Comparison of ENCODE assay signal across 25 cellular contexts in genomic region chrX:115460565-115460888, GRCh38.
DNase-seq lines count a peak whose midpoint lies in the region; ATAC-seq and TF ChIP-seq lines count a peak whose summit lies in the region.
"Had no signal": no experiment of that assay in that cellular context is flagged by ENCODE, and none has a peak within 500 bp of the region (broad histone marks: within the 10 kb centered on the region; RNA-seq: fewer than 3 reads in every experiment).

No MANE protein-coding gene starts in this region.

- TF ChIP-seq POLR2A in spleen (IDR thresholded peaks at IDR 0.05) = no peak

- no peak overlapping the region for H3K4me3 Mint-ChIP-seq in MCF 10A (ENCODE audit: unreplicated experiment)
- no peak overlapping the region for H3K4me3 Mint-ChIP-seq in stimulated activated naive B cell treated with anti-CD40 and anti-IgM and Interleukin-4, amounts not matched to agents 10 μg/mL and 1 μg/mL and 100 μg/mL, for 72 hours
- H3K4me3 Mint-ChIP-seq: activated naive CD4-positive, alpha-beta T cell treated with anti-CD3 and anti-CD28 coated beads, Interleukin-2, amount 10 ng/mL, durations not matched to agents 7 days and 5 days; brain; dendritic cell treated with granulocyte-macrophage colony-stimulating factor and Interleukin-4, amounts not matched to agents 40 ng/mL and 50 ng/mL, for 4 days; stimulated activated naive CD8-positive, alpha-beta T cell treated with anti-CD3 and anti-CD28 coated beads, Interleukin-15, Interleukin-2, amounts not matched to agents 100 ng/mL and 50 ng/mL, for 24 hours; T-helper 17 cell had no signal

- peaks cover 10% of the 10 kb centered on the region for H3K27me3 ChIP-seq in mammary epithelial cell (ENCODE audit: insufficient read depth, low read length)
- H3K27me3 ChIP-seq in spleen (replicated peaks in 1 of 7) = peaks cover 0 to 9% (median 0%) of the 10 kb centered on the region in 7 donors
- H3K27me3 ChIP-seq: ovary, sigmoid colon, upper lobe of left lung had no signal

- no peak overlapping the region for H3K27ac Mint-ChIP-seq in MCF 10A (ENCODE audit: low read depth, unreplicated experiment)
- no peak overlapping the region for H3K27ac Mint-ChIP-seq in stimulated activated naive B cell treated with anti-CD40 and anti-IgM and Interleukin-4, amounts not matched to agents 10 μg/mL and 1 μg/mL and 100 μg/mL, for 72 hours
- H3K27ac Mint-ChIP-seq: activated naive CD4-positive, alpha-beta T cell treated with anti-CD3 and anti-CD28 coated beads, Interleukin-2, amount 10 ng/mL, durations not matched to agents 7 days and 5 days; dendritic cell treated with granulocyte-macrophage colony-stimulating factor and Interleukin-4, amounts not matched to agents 40 ng/mL and 50 ng/mL, for 4 days; stimulated activated naive CD8-positive, alpha-beta T cell treated with anti-CD3 and anti-CD28 coated beads, Interleukin-15, Interleukin-2, amounts not matched to agents 100 ng/mL and 50 ng/mL, for 24 hours; T-helper 17 cell had no signal

- no peak for TF ChIP-seq CTCF in mammary epithelial cell (conservative IDR thresholded peaks at IDR 0.05 in 1 of 2, IDR thresholded peaks at IDR 0.05 in 1 of 2; ENCODE audit: extremely low read depth in 1 of 2, insufficient read depth in 1 of 2, low read depth in 1 of 2, low read length in 2 of 2)
- no peak for TF ChIP-seq CTCF in MCF 10A (IDR thresholded peaks at IDR 0.05; ENCODE audit: unreplicated experiment)
- no peak for TF ChIP-seq CTCF in spleen (IDR thresholded peaks at IDR 0.05 in 8 of 11, conservative IDR thresholded peaks at IDR 0.05 in 3 of 11)

- WGBS in mammary epithelial cell (ENCODE audit: low coverage, missing lambda C conversion rate) = 9% methylated on average over 2 of the region's 2 CpGs
- WGBS in spleen, 5 donors = 53 to 67% (median 61%) methylated on average over 2 of the region's 2 CpGs

- no peak for ATAC-seq in GM21717 (IDR thresholded peaks at IDR 0.05; ENCODE audit: unreplicated experiment)
- no peak for ATAC-seq in stimulated activated naive B cell treated with anti-CD40 and anti-IgM and Interleukin-4, amounts not matched to agents 10 μg/mL and 1 μg/mL and 100 μg/mL, for 72 hours (replicated peaks)
- ATAC-seq: T-helper 17 cell had no signal

- no peaks in the 10 kb centered on the region for H3K4me1 Mint-ChIP-seq in MCF 10A (ENCODE audit: insufficient read depth, unreplicated experiment)
- no peaks in the 10 kb centered on the region for H3K4me1 Mint-ChIP-seq in stimulated activated naive B cell treated with anti-CD40 and anti-IgM and Interleukin-4, amounts not matched to agents 10 μg/mL and 1 μg/mL and 100 μg/mL, for 72 hours
- H3K4me1 Mint-ChIP-seq: activated naive CD4-positive, alpha-beta T cell treated with anti-CD3 and anti-CD28 coated beads, Interleukin-2, amount 10 ng/mL, durations not matched to agents 7 days and 5 days; T-helper 17 cell had no signal

- H3K4me3 ChIP-seq in mammary epithelial cell (replicated peaks in 1 of 3; ENCODE audit: insufficient read depth in 1 of 3, low read depth in 2 of 3, low read length in 3 of 3) = no peak overlapping the region
- no peak overlapping the region for H3K4me3 ChIP-seq in spleen
- H3K4me3 ChIP-seq: lung, ovary, sigmoid colon, upper lobe of left lung had no signal

- H3K4me2 ChIP-seq in mammary epithelial cell (ENCODE audit: insufficient read depth, low read depth, low read length) = no peak overlapping the region

- H3K27ac ChIP-seq in mammary epithelial cell (ENCODE audit: insufficient read depth, low read depth, low read length) = no peak overlapping the region
- H3K27ac ChIP-seq in spleen = peak overlapping the region in 7 of 8 donors; percentile 4 to 51 (median 24)
- H3K27ac ChIP-seq: 22Rv1, C4-2B, ovary, upper lobe of left lung, WERI-Rb-1 had no signal

- BruUV-seq in mammary epithelial cell (replicated peaks; lab: Mats Ljungman, UMichigan) (no TSS peak), MCF 10A (replicated peaks; lab: Mats Ljungman, UMichigan) (no TSS peak)

- H3K36me3 ChIP-seq in mammary epithelial cell (ENCODE audit: insufficient read depth, low read length) (no peaks in the 10 kb centered on the region), spleen (no peaks in the 10 kb centered on the region)
- H3K36me3 ChIP-seq: ovary, sigmoid colon, upper lobe of left lung, WERI-Rb-1 had no signal

- H3K9me3 ChIP-seq in mammary epithelial cell (replicated peaks; ENCODE audit: insufficient read depth, low read length) (no peaks in the 10 kb centered on the region), spleen (no peaks in the 10 kb centered on the region)
- H3K9me3 ChIP-seq: ovary, sigmoid colon, upper lobe of left lung had no signal

- H3K4me1 ChIP-seq in mammary epithelial cell (ENCODE audit: insufficient read depth, low read length) = no peaks in the 10 kb centered on the region
- H3K4me1 ChIP-seq in spleen = no peaks in the 10 kb centered on the region

- no peak overlapping the region for H3K9ac ChIP-seq in mammary epithelial cell (ENCODE audit: insufficient read depth, low read length)

- DNase-seq in mammary epithelial cell (peak; percentile 1), MCF 10A (ENCODE audit: unreplicated experiment) (no peak), astrocyte of the hippocampus (ENCODE audit: low read depth, low spot score) (peak; percentile 34), fibroblast of the conjunctiva (ENCODE audit: low read depth) (peak; percentile 14), spleen (no peak)
- no peak for DNase-seq in activated CD8-positive, alpha-beta memory T cell treated with anti-CD3 and anti-CD28 coated beads for 24 hours
- no peak for DNase-seq in stimulated activated naive B cell treated with anti-CD40 and anti-IgM and Interleukin-4, amounts not matched to agents 10 μg/mL and 1 μg/mL and 100 μg/mL, for 72 hours
- DNase-seq: activated CD4-positive, alpha-beta T cell treated with anti-CD3 and anti-CD28 coated beads, Interleukin-2, amount 50 U/mL, for 4 hours; activated naive CD4-positive, alpha-beta T cell treated with anti-CD3 and anti-CD28 coated beads, Interleukin-2, amount 10 ng/mL, durations not matched to agents 7 days and 5 days; activated T-cell treated with anti-CD3 and anti-CD28 coated beads for 4 hours; NCI-H1092 treated with DMSO at 0.1 percent for 48 hours; NCI-H69; ovary; SIG-M5; sigmoid colon; T-helper 17 cell; upper lobe of left lung; WERI-Rb-1 had no signal

- in situ Hi-C loops in mammary epithelial cell (cut with MboI; ENCODE audit: low sequenced_read_pairs in 2 of 2) = no loop called here

- H3K9me3 Mint-ChIP-seq in MCF 10A (ENCODE audit: unreplicated experiment) = no peaks in the 10 kb centered on the region
- H3K9me3 Mint-ChIP-seq in stimulated activated naive B cell treated with anti-CD40 and anti-IgM and Interleukin-4, amounts not matched to agents 10 μg/mL and 1 μg/mL and 100 μg/mL, for 72 hours = peaks cover 0 to 2% of the 10 kb centered on the region in 2 donors
- H3K9me3 Mint-ChIP-seq: dendritic cell treated with granulocyte-macrophage colony-stimulating factor and Interleukin-4, amounts not matched to agents 40 ng/mL and 50 ng/mL, for 4 days; stimulated activated naive CD8-positive, alpha-beta T cell treated with anti-CD3 and anti-CD28 coated beads, Interleukin-15, Interleukin-2, amounts not matched to agents 100 ng/mL and 50 ng/mL, for 24 hours had no signal

- intact Hi-C loops in mammary epithelial cell (cut with micrococcal nuclease) (no loop called here), MCF 10A (cut with micrococcal nuclease) (loop anchor here (10.0 kb wide), 1 partner anchor 64 kb away; no protein-coding TSS in a partner anchor), spleen (cut with DNase I; ENCODE audit: low total_unique reads) (no loop called here)

- no peaks in the 10 kb centered on the region for H3K36me3 Mint-ChIP-seq in MCF 10A (ENCODE audit: insufficient read depth, unreplicated experiment)
- H3K36me3 Mint-ChIP-seq in stimulated activated naive B cell treated with anti-CD40 and anti-IgM and Interleukin-4, amounts not matched to agents 10 μg/mL and 1 μg/mL and 100 μg/mL, for 72 hours = no peaks in the 10 kb centered on the region
- H3K36me3 Mint-ChIP-seq: activated naive CD4-positive, alpha-beta T cell treated with anti-CD3 and anti-CD28 coated beads, Interleukin-2, amount 10 ng/mL, durations not matched to agents 7 days and 5 days; brain had no signal

- CTCF ChIA-PET in mammary epithelial cell (lab: Charles Lee; ENCODE audit: low non-redundant PET) = no interaction called here
- CTCF ChIA-PET in MCF 10A (lab: Yijun Ruan, JAX) = interaction anchor here (1.1 kb wide), 1 partner anchor 13 kb away, joined by 3 read pairs; no protein-coding TSS in a partner anchor

- peaks cover 56% of the 10 kb centered on the region for H3K27me3 Mint-ChIP-seq in MCF 10A (ENCODE audit: insufficient read depth, unreplicated experiment)
- H3K27me3 Mint-ChIP-seq in stimulated activated naive B cell treated with anti-CD40 and anti-IgM and Interleukin-4, amounts not matched to agents 10 μg/mL and 1 μg/mL and 100 μg/mL, for 72 hours = no peaks in the 10 kb centered on the region
- H3K27me3 Mint-ChIP-seq: activated naive CD4-positive, alpha-beta T cell treated with anti-CD3 and anti-CD28 coated beads, Interleukin-2, amount 10 ng/mL, durations not matched to agents 7 days and 5 days; dendritic cell treated with granulocyte-macrophage colony-stimulating factor and Interleukin-4, amounts not matched to agents 40 ng/mL and 50 ng/mL, for 4 days; stimulated activated naive CD8-positive, alpha-beta T cell treated with anti-CD3 and anti-CD28 coated beads, Interleukin-15, Interleukin-2, amounts not matched to agents 100 ng/mL and 50 ng/mL, for 24 hours; T-helper 17 cell had no signal

- POLR2A ChIA-PET in MCF 10A (lab: Yijun Ruan, JAX) = interaction anchor here (0.6 kb wide), 1 partner anchor 77 kb away, joined by 3 read pairs; no protein-coding TSS in a partner anchor

- H3K79me2 ChIP-seq in mammary epithelial cell (ENCODE audit: insufficient read depth, low read length) = no peaks in the 10 kb centered on the region

- H4K20me1 ChIP-seq in mammary epithelial cell (ENCODE audit: insufficient read depth, low read length) = no peaks in the 10 kb centered on the region

- dilution Hi-C loops in mammary epithelial cell (cut with HindIII; ENCODE audit: low sequenced_read_pairs) = no loop called here

- no peak overlapping the region for H2AFZ ChIP-seq in mammary epithelial cell (ENCODE audit: low read depth, low read length)

Comparison
In these comparisons a context has a peak if more than half of its experiments do, and no peak if none do; other contexts are left out.
1. DNase-seq: peak in mammary epithelial cell (single experiment), astrocyte of the hippocampus (single experiment) and fibroblast of the conjunctiva (single experiment); none in MCF 10A (single experiment), spleen (single experiment), activated CD8-positive, alpha-beta memory T cell treated with anti-CD3 and anti-CD28 coated beads for 24 hours (single experiment) and stimulated activated naive B cell treated with anti-CD40 and anti-IgM and Interleukin-4, amounts not matched to agents 10 μg/mL and 1 μg/mL and 100 μg/mL, for 72 hours (single experiment).